17 cellular contexts compared by ENCODE assay signal in the genomic region with DNA sequence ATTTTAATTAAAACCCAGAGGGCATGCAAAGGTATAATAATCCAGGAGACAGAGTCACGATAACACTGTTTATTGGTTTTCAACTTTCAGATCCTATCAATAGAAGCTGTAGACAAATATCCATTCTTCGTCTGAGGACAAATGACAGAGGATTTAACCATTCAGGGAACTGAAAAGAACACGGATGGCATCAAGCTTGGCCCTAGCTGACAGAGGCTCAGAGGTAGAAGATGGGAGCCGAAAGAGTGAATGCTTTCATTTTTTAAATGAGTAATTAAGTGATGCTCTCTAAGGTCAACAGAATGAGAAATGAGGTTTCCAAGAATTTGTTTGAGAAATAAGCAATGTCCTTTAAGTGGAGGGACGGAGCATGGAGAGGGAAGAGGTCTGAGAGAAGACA.
DNase-seq lines count a peak whose midpoint lies in the region; ATAC-seq, FAIRE-seq and TF ChIP-seq lines count a peak whose summit lies in the region.
"Had no signal": no experiment of that assay in that cellular context is flagged by ENCODE, and none has a peak within 500 bp of the region (broad histone marks: within the 10 kb centered on the region; RNA-seq: fewer than 3 reads in every experiment).

No MANE protein-coding gene starts in this region.

- H3K27me3 ChIP-seq in small intestine (ENCODE audit: control insufficient read depth in 2 of 2, insufficient read depth in 2 of 2, low read length in 2 of 2) = no peaks in the 10 kb centered on the region
- H3K27me3 ChIP-seq: tibial artery had no signal

- ATAC-seq in HG02610 (IDR thresholded peaks at IDR 0.05; ENCODE audit: unreplicated experiment) = peak; percentile 42
- no peak for ATAC-seq in HG02884 (IDR thresholded peaks at IDR 0.05; ENCODE audit: unreplicated experiment)
- ATAC-seq: lower lobe of right lung had no signal

- H3K4me3 Mint-ChIP-seq in T-helper 2 cell treated with Interferon-gamma antibody and Interleukin-4, amounts not matched to agents 5 μg/mL and 100 μg/mL, for 36 hours = peak overlapping the region; percentile 27
- H3K4me3 Mint-ChIP-seq in activated T-helper 1 cell treated with anti-CD3 and anti-CD28 coated beads, Interleukin-12 subunit alpha, Interleukin-12 subunit beta, Interleukin-2, Interleukin-4 antibody, amounts not matched to agents 30 ng/mL and 10 ng/mL and 1 ng/mL, durations not matched to agents 14 hours and 24 hours and 36 hours = no peak overlapping the region
- H3K4me3 Mint-ChIP-seq in nephron progenitor cell = no peak overlapping the region

- no peaks in the 10 kb centered on the region for H3K27me3 Mint-ChIP-seq in T-helper 2 cell treated with Interferon-gamma antibody and Interleukin-4, amounts not matched to agents 5 μg/mL and 100 μg/mL, for 36 hours (ENCODE audit: low read depth)
- no peaks in the 10 kb centered on the region for H3K27me3 Mint-ChIP-seq in activated T-helper 1 cell treated with anti-CD3 and anti-CD28 coated beads, Interleukin-12 subunit alpha, Interleukin-12 subunit beta, Interleukin-2, Interleukin-4 antibody, amounts not matched to agents 30 ng/mL and 10 ng/mL and 1 ng/mL, durations not matched to agents 14 hours and 24 hours and 36 hours (ENCODE audit: insufficient read depth)
- H3K27me3 Mint-ChIP-seq in nephron progenitor cell (ENCODE audit: low read depth, poor library complexity) = no peaks in the 10 kb centered on the region

- no peak for DNase-seq in T-helper 2 cell treated with Interferon-gamma antibody and Interleukin-4, amounts not matched to agents 5 μg/mL and 100 μg/mL, for 36 hours (ENCODE audit: low spot score)
- DNase-seq in T-helper 2 cell = no peak
- no peak for DNase-seq in activated T-helper 1 cell treated with anti-CD3 and anti-CD28 coated beads, Interleukin-12 subunit alpha, Interleukin-12 subunit beta, Interleukin-2, Interleukin-4 antibody, amounts not matched to agents 30 ng/mL and 10 ng/mL and 1 ng/mL, durations not matched to agents 14 hours and 24 hours and 36 hours (ENCODE audit: low spot score)
- DNase-seq in nephron progenitor cell = no peak
- no peak for DNase-seq in small intestine
- DNase-seq in nucleus accumbens (lab: John Stamatoyannopoulos, UW) = no peak
- DNase-seq: Calu3, lower lobe of right lung, NCI-H1694 treated with DMSO at 0.1 percent for 48 hours, Right ventricle myocardium superior, tibial artery had no signal

- H3K9me3 Mint-ChIP-seq in T-helper 2 cell treated with Interferon-gamma antibody and Interleukin-4, amounts not matched to agents 5 μg/mL and 100 μg/mL, for 36 hours = peaks cover 3% of the 10 kb centered on the region
- H3K9me3 Mint-ChIP-seq in activated T-helper 1 cell treated with anti-CD3 and anti-CD28 coated beads, Interleukin-12 subunit alpha, Interleukin-12 subunit beta, Interleukin-2, Interleukin-4 antibody, amounts not matched to agents 30 ng/mL and 10 ng/mL and 1 ng/mL, durations not matched to agents 14 hours and 24 hours and 36 hours = no peaks in the 10 kb centered on the region
- peaks cover 8% of the 10 kb centered on the region for H3K9me3 Mint-ChIP-seq in nephron progenitor cell

- whole genome bisulfite sequencing in small intestine, 3 donors = 67 to 88% (median 72%) methylated on average over 5 of the region's 5 CpGs

- no peaks in the 10 kb centered on the region for H3K36me3 ChIP-seq in small intestine (ENCODE audit: control insufficient read depth in 2 of 2, insufficient read depth in 2 of 2, low read length in 2 of 2)
- H3K36me3 ChIP-seq: lower lobe of right lung, tibial artery had no signal

- no peak overlapping the region for H3K27ac ChIP-seq in small intestine (ENCODE audit: low read depth in 1 of 2, low read length in 1 of 2)
- H3K27ac ChIP-seq: KMS-11, lower lobe of right lung, tibial artery had no signal

- intact Hi-C loops in activated T-helper 1 cell treated with anti-CD3 and anti-CD28 coated beads, Interleukin-12 subunit alpha, Interleukin-12 subunit beta, Interleukin-2, Interleukin-4 antibody, amounts not matched to agents 30 ng/mL and 10 ng/mL and 1 ng/mL, durations not matched to agents 14 hours and 24 hours and 36 hours (cut with micrococcal nuclease) = no loop called here

- peak overlapping the region; percentile 68 for H3K27ac Mint-ChIP-seq in T-helper 2 cell treated with Interferon-gamma antibody and Interleukin-4, amounts not matched to agents 5 μg/mL and 100 μg/mL, for 36 hours
- peak overlapping the region; percentile 71 for H3K27ac Mint-ChIP-seq in activated T-helper 1 cell treated with anti-CD3 and anti-CD28 coated beads, Interleukin-12 subunit alpha, Interleukin-12 subunit beta, Interleukin-2, Interleukin-4 antibody, amounts not matched to agents 30 ng/mL and 10 ng/mL and 1 ng/mL, durations not matched to agents 14 hours and 24 hours and 36 hours
- H3K27ac Mint-ChIP-seq in nephron progenitor cell = peak overlapping the region; percentile 85

- H3K4me1 ChIP-seq in small intestine (ENCODE audit: control insufficient read depth in 2 of 2, insufficient read depth in 1 of 2, low read depth in 1 of 2, low read length in 1 of 2) = peaks cover 4 to 5% of the 10 kb centered on the region in 2 donors
- H3K4me1 ChIP-seq: lower lobe of right lung had no signal

- no peak overlapping the region for H3K4me3 ChIP-seq in small intestine (ENCODE audit: low read depth in 1 of 2, low read length in 2 of 2)
- H3K4me3 ChIP-seq: lower lobe of right lung, tibial artery had no signal

- peaks cover 65% of the 10 kb centered on the region for H3K36me3 Mint-ChIP-seq in T-helper 2 cell treated with Interferon-gamma antibody and Interleukin-4, amounts not matched to agents 5 μg/mL and 100 μg/mL, for 36 hours (ENCODE audit: low read depth)
- peaks cover 49% of the 10 kb centered on the region for H3K36me3 Mint-ChIP-seq in activated T-helper 1 cell treated with anti-CD3 and anti-CD28 coated beads, Interleukin-12 subunit alpha, Interleukin-12 subunit beta, Interleukin-2, Interleukin-4 antibody, amounts not matched to agents 30 ng/mL and 10 ng/mL and 1 ng/mL, durations not matched to agents 14 hours and 24 hours and 36 hours (ENCODE audit: low read depth)
- H3K36me3 Mint-ChIP-seq in nephron progenitor cell (ENCODE audit: low read depth) = peaks cover 47% of the 10 kb centered on the region

- no peak for TF ChIP-seq CTCF in nephron progenitor cell (IDR thresholded peaks at IDR 0.05)

- no peak for FAIRE-seq in small intestine (lab: Jason Lieb, UNC)
- FAIRE-seq: A204.1, astrocyte, TTC549 had no signal

- H3K9me3 ChIP-seq in small intestine (ENCODE audit: control insufficient read depth, low read depth) = no peaks in the 10 kb centered on the region
- H3K9me3 ChIP-seq: lower lobe of right lung, tibial artery had no signal

- H3K4me1 Mint-ChIP-seq in T-helper 2 cell treated with Interferon-gamma antibody and Interleukin-4, amounts not matched to agents 5 μg/mL and 100 μg/mL, for 36 hours (ENCODE audit: low read depth) = peaks cover 58% of the 10 kb centered on the region
- H3K4me1 Mint-ChIP-seq in activated T-helper 1 cell treated with anti-CD3 and anti-CD28 coated beads, Interleukin-12 subunit alpha, Interleukin-12 subunit beta, Interleukin-2, Interleukin-4 antibody, amounts not matched to agents 30 ng/mL and 10 ng/mL and 1 ng/mL, durations not matched to agents 14 hours and 24 hours and 36 hours (ENCODE audit: low read depth) = peaks cover 84% of the 10 kb centered on the region
- H3K4me1 Mint-ChIP-seq in nephron progenitor cell = peaks cover 36% of the 10 kb centered on the region
